Comparison of ENCODE assay signal across 27 cellular contexts in the genomic region with DNA sequence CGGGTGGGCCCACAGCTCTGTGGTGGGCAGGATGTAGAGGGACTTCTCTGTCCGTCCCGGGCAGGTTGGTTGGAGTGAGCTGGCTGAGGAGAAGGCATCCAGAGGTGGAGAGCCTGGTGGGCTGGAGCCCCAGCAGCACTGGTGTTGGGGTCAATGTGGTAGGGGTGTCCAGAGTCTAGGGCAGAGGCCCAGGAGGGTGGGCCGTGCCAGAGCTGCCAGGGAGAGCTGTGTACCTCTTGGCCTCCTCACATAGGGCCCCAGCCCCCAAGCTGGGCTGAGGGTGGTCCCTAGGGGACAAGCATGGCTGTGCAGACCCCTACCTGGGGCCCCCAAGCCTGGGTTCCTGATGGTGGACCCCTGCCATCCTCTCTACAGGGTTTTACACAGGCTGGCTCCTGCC.
"Had no signal": no experiment of that assay in that cellular context is flagged by ENCODE, and none has a peak within 500 bp of the region (broad histone marks: within the 10 kb centered on the region; RNA-seq: fewer than 3 reads in every experiment).

No MANE protein-coding gene starts in this region.

- ATAC-seq: activated T-cell treated with anti-CD3 and anti-CD28 coated beads, Interleukin-2, amount 50 U/mL, for 72 hours; Panc1; WTC11 had no signal

- H3K9me3 Mint-ChIP-seq: activated CD4-positive, alpha-beta memory T cell treated with anti-CD3 and anti-CD28 coated beads for 36 hours; activated CD4-positive, alpha-beta T cell treated with anti-CD3 and anti-CD28 coated beads, Interleukin-2, amount 10 ng/mL, durations not matched to agents 7 days and 5 days; activated naive CD4-positive, alpha-beta T cell treated with anti-CD3 and anti-CD28 coated beads, Interleukin-2, amount 10 ng/mL, durations not matched to agents 7 days and 5 days; activated naive CD8-positive, alpha-beta T cell treated with anti-CD3 and anti-CD28 coated beads for 36 hours; activated T-cell treated with anti-CD3 and anti-CD28 coated beads, Interleukin-2, amount 50 U/mL, for 72 hours; activated T-helper 2 cell treated with anti-CD3 and anti-CD28 coated beads, Interferon-gamma antibody, Interleukin-2, Interleukin-4, amounts not matched to agents 10 μg/mL and 5 μg/mL and 100 μg/mL, durations not matched to agents 14 hours and 24 hours and 36 hours; T-helper 1 cell treated with Interleukin-12 subunit alpha and Interleukin-12 subunit beta and Interleukin-4 antibody, amounts not matched to agents 30 μg/mL and 1 μg/mL, for 36 hours; WTC11 had no signal

- H3K27ac Mint-ChIP-seq: activated CD4-positive, alpha-beta memory T cell treated with anti-CD3 and anti-CD28 coated beads for 36 hours; activated CD4-positive, alpha-beta T cell treated with anti-CD3 and anti-CD28 coated beads, Interleukin-2, amount 10 ng/mL, durations not matched to agents 7 days and 5 days; activated naive CD4-positive, alpha-beta T cell treated with anti-CD3 and anti-CD28 coated beads, Interleukin-2, amount 10 ng/mL, durations not matched to agents 7 days and 5 days; activated naive CD8-positive, alpha-beta T cell treated with anti-CD3 and anti-CD28 coated beads for 36 hours; activated T-cell treated with anti-CD3 and anti-CD28 coated beads, Interleukin-2, amount 50 U/mL, for 72 hours; activated T-helper 2 cell treated with anti-CD3 and anti-CD28 coated beads, Interferon-gamma antibody, Interleukin-2, Interleukin-4, amounts not matched to agents 10 μg/mL and 5 μg/mL and 100 μg/mL, durations not matched to agents 14 hours and 24 hours and 36 hours; T-helper 1 cell treated with Interleukin-12 subunit alpha and Interleukin-12 subunit beta and Interleukin-4 antibody, amounts not matched to agents 30 μg/mL and 1 μg/mL, for 36 hours; WTC11 had no signal

- H3K27me3 Mint-ChIP-seq: activated CD4-positive, alpha-beta memory T cell treated with anti-CD3 and anti-CD28 coated beads for 36 hours; activated CD4-positive, alpha-beta T cell treated with anti-CD3 and anti-CD28 coated beads, Interleukin-2, amount 10 ng/mL, durations not matched to agents 7 days and 5 days; activated naive CD4-positive, alpha-beta T cell treated with anti-CD3 and anti-CD28 coated beads, Interleukin-2, amount 10 ng/mL, durations not matched to agents 7 days and 5 days; activated naive CD8-positive, alpha-beta T cell treated with anti-CD3 and anti-CD28 coated beads for 36 hours had no signal

- H3K36me3 Mint-ChIP-seq: activated CD4-positive, alpha-beta memory T cell treated with anti-CD3 and anti-CD28 coated beads for 36 hours; activated naive CD4-positive, alpha-beta T cell treated with anti-CD3 and anti-CD28 coated beads, Interleukin-2, amount 10 ng/mL, durations not matched to agents 7 days and 5 days; activated naive CD8-positive, alpha-beta T cell treated with anti-CD3 and anti-CD28 coated beads for 36 hours; WTC11 had no signal

- H3K4me1 Mint-ChIP-seq: activated CD4-positive, alpha-beta T cell treated with anti-CD3 and anti-CD28 coated beads, Interleukin-2, amount 10 ng/mL, durations not matched to agents 7 days and 5 days; activated naive CD4-positive, alpha-beta T cell treated with anti-CD3 and anti-CD28 coated beads, Interleukin-2, amount 10 ng/mL, durations not matched to agents 7 days and 5 days; activated naive CD8-positive, alpha-beta T cell treated with anti-CD3 and anti-CD28 coated beads for 36 hours had no signal

- H3K4me3 Mint-ChIP-seq: activated CD4-positive, alpha-beta memory T cell treated with anti-CD3 and anti-CD28 coated beads for 36 hours; activated CD4-positive, alpha-beta T cell treated with anti-CD3 and anti-CD28 coated beads, Interleukin-2, amount 10 ng/mL, durations not matched to agents 7 days and 5 days; activated naive CD4-positive, alpha-beta T cell treated with anti-CD3 and anti-CD28 coated beads, Interleukin-2, amount 10 ng/mL, durations not matched to agents 7 days and 5 days; activated naive CD8-positive, alpha-beta T cell treated with anti-CD3 and anti-CD28 coated beads for 36 hours; activated T-cell treated with anti-CD3 and anti-CD28 coated beads, Interleukin-2, amount 50 U/mL, for 72 hours; T-helper 1 cell treated with Interleukin-12 subunit alpha and Interleukin-12 subunit beta and Interleukin-4 antibody, amounts not matched to agents 30 μg/mL and 1 μg/mL, for 36 hours; WTC11 had no signal

- DNase-seq: activated CD4-positive, alpha-beta memory T cell treated with anti-CD3 and anti-CD28 coated beads for 36 hours; activated CD4-positive, alpha-beta T cell treated with anti-CD3 and anti-CD28 coated beads, Interleukin-2, amount 10 ng/mL, durations not matched to agents 7 days and 5 days; activated CD4-positive, CD25-positive, alpha-beta regulatory T cell treated with anti-CD3 and anti-CD28 coated beads, Interleukin-2, amount 50 U/mL, for 72 hours; activated CD8-positive, alpha-beta memory T cell treated with anti-CD3 and anti-CD28 coated beads, Interleukin-2, amount 50 U/mL, for 4 hours; activated gamma-delta T cell treated with Interleukin-2 at 50 U/mL for 16 hours; activated naive CD4-positive, alpha-beta T cell treated with anti-CD3 and anti-CD28 coated beads, Interleukin-2, amount 10 ng/mL, durations not matched to agents 7 days and 5 days; activated naive CD8-positive, alpha-beta T cell treated with anti-CD3 and anti-CD28 coated beads for 36 hours; activated T-cell treated with anti-CD3 and anti-CD28 coated beads, Interleukin-2, amount 50 U/mL, for 72 hours; brain microvascular endothelial cell; NCI-H1092 treated with DMSO at 0.1 percent for 48 hours; NCI-H1417 treated with DMSO at 0.1 percent for 48 hours; NCI-H1694; NCI-H2029; NCI-H2107; NCI-H2171 treated with DMSO at 0.1 percent for 48 hours; NCI-H345; NCI-H510A; NCI-H526 treated with DMSO at 0.1 percent for 48 hours; NK-92 treated with Interleukin-12 subunit alpha and Interleukin-12 subunit beta, amount 100 ng/mL, for 24 hours; OCI-M1; Right ventricle myocardium superior; RPMI8226; SJCRH30 had no signal
